In the genomic region with DNA sequence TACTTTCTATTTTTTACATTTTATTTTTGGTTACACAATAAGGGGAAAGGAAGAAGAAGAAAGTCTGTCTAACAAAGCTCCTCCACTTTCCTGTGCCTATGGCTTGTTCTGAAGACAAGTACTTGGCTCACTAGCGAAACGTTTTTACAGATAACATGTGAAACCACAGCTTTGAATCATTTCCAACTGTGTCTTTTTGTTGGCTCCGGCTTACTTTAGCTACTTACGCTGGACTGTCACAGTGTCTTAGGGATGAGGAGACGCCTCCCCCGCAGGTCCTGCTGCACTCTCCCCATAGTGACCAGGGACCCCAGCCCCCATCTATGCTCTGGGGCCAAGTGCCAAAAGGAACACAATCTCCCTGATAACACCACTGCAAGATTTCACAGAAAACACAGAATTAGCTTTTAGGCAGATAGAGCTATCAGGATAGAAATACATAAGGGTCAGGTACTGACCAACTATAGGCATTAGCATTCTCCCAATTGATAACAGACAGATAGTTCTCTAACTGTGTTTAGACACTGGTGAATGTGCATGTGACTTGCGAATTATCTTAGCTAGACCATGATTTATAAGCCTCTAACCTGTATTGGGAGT, we compare ENCODE assay signal across 13 cellular contexts.
A peak's percentile ranks its signal among the peaks of the same experiment; 100 is the strongest.
DNase-seq lines count a peak whose midpoint lies in the region; ATAC-seq and TF ChIP-seq lines count a peak whose summit lies in the region.
"Had no signal": no experiment of that assay in that cellular context is flagged by ENCODE, and none has a peak within 500 bp of the region (broad histone marks: within the 10 kb centered on the region; RNA-seq: fewer than 3 reads in every experiment).

No MANE protein-coding gene starts in this region.

- no peak overlapping the region for H3K4me3 Mint-ChIP-seq in endothelial cell (ENCODE audit: unreplicated experiment)
- H3K4me3 Mint-ChIP-seq: activated T-cell treated with anti-CD3 and anti-CD28 coated beads, Interleukin-2, amount 50 U/mL, for 24 hours had no signal

- H3K4me3 ChIP-seq in effector memory CD4-positive, alpha-beta T cell (ENCODE audit: insufficient read depth, low read depth, low read length, poor library complexity, severe bottlenecking) = no peak overlapping the region
- H3K4me3 ChIP-seq: esophagus squamous epithelium, pancreas had no signal

- H3K27me3 Mint-ChIP-seq in endothelial cell (ENCODE audit: unreplicated experiment) = no peaks in the 10 kb centered on the region
- H3K27me3 Mint-ChIP-seq: activated T-cell treated with anti-CD3 and anti-CD28 coated beads, Interleukin-2, amount 50 U/mL, for 24 hours had no signal

- H3K4me1 ChIP-seq in effector memory CD4-positive, alpha-beta T cell (ENCODE audit: control insufficient read depth, insufficient read depth, low read length, poor library complexity, severe bottlenecking) = no peaks in the 10 kb centered on the region
- H3K4me1 ChIP-seq: BE2C, esophagus squamous epithelium, pancreas had no signal

- H3K36me3 Mint-ChIP-seq in endothelial cell (ENCODE audit: low read depth, unreplicated experiment) = peaks cover 20% of the 10 kb centered on the region

- no peaks in the 10 kb centered on the region for H3K36me3 ChIP-seq in effector memory CD4-positive, alpha-beta T cell (ENCODE audit: control insufficient read depth, insufficient read depth, low read length)
- H3K36me3 ChIP-seq: BE2C, esophagus squamous epithelium, pancreas had no signal

- DNase-seq in Right ventricle myocardium superior = peak; percentile 40
- DNase-seq in cardiac septum (ENCODE audit: low spot score) = no peak
- DNase-seq in astrocyte of the hippocampus (ENCODE audit: low read depth, low spot score) = peak; percentile 89
- peak; percentile 27 for DNase-seq in hepatic stellate cell (ENCODE audit: low spot score)
- DNase-seq in effector memory CD4-positive, alpha-beta T cell = no peak
- no peak for DNase-seq in RKO (ENCODE audit: low spot score)
- no peak for DNase-seq in mucosa of gallbladder (ENCODE audit: low spot score)
- DNase-seq in endothelial cell (ENCODE audit: low spot score) = no peak
- DNase-seq: activated T-cell treated with anti-CD3 and anti-CD28 coated beads, Interleukin-2, amount 50 U/mL, for 24 hours; esophagus squamous epithelium; MM.1S had no signal

- intact Hi-C loops in Right ventricle myocardium superior (cut with DNase I) = no loop called here
- intact Hi-C loops in cardiac septum (cut with DNase I) = no loop called here

- H3K27ac ChIP-seq in effector memory CD4-positive, alpha-beta T cell (ENCODE audit: insufficient read depth, low read length, poor library complexity, severe bottlenecking) = no peak overlapping the region
- H3K27ac ChIP-seq: esophagus squamous epithelium, pancreas had no signal

- no peak overlapping the region for H3K27ac Mint-ChIP-seq in endothelial cell (ENCODE audit: unreplicated experiment)
- H3K27ac Mint-ChIP-seq: activated T-cell treated with anti-CD3 and anti-CD28 coated beads, Interleukin-2, amount 50 U/mL, for 24 hours had no signal

- H3K27me3 ChIP-seq in effector memory CD4-positive, alpha-beta T cell (replicated peaks; ENCODE audit: control insufficient read depth, insufficient read depth, low read length, poor library complexity, severe bottlenecking) = no peaks in the 10 kb centered on the region
- H3K27me3 ChIP-seq: esophagus squamous epithelium, pancreas had no signal

- no peak for TF ChIP-seq CTCF in endothelial cell (IDR thresholded peaks at IDR 0.05; ENCODE audit: unreplicated experiment)

- H3K9me3 Mint-ChIP-seq in endothelial cell (ENCODE audit: unreplicated experiment) = no peaks in the 10 kb centered on the region
- H3K9me3 Mint-ChIP-seq: activated T-cell treated with anti-CD3 and anti-CD28 coated beads, Interleukin-2, amount 50 U/mL, for 24 hours had no signal

- peaks cover 18% of the 10 kb centered on the region for H3K4me1 Mint-ChIP-seq in endothelial cell (ENCODE audit: unreplicated experiment)

- H3K9me3 ChIP-seq in effector memory CD4-positive, alpha-beta T cell (ENCODE audit: control insufficient read depth, low read length) = no peaks in the 10 kb centered on the region
- H3K9me3 ChIP-seq: BE2C, esophagus squamous epithelium, pancreas had no signal

- ATAC-seq in Right ventricle myocardium superior (ENCODE audit: poor library complexity) = peak; percentile 68

Comparison
In these comparisons a context has a peak if more than half of its experiments do, and no peak if none do; other contexts are left out.
1. DNase-seq: peak in Right ventricle myocardium superior (single experiment), astrocyte of the hippocampus (single experiment) and hepatic stellate cell (single experiment); none in cardiac septum (single experiment), effector memory CD4-positive, alpha-beta T cell (0 of 3), RKO (single experiment), mucosa of gallbladder (single experiment) and endothelial cell (single experiment).